ENCODE assay signal across 8 cellular contexts in the genomic region with DNA sequence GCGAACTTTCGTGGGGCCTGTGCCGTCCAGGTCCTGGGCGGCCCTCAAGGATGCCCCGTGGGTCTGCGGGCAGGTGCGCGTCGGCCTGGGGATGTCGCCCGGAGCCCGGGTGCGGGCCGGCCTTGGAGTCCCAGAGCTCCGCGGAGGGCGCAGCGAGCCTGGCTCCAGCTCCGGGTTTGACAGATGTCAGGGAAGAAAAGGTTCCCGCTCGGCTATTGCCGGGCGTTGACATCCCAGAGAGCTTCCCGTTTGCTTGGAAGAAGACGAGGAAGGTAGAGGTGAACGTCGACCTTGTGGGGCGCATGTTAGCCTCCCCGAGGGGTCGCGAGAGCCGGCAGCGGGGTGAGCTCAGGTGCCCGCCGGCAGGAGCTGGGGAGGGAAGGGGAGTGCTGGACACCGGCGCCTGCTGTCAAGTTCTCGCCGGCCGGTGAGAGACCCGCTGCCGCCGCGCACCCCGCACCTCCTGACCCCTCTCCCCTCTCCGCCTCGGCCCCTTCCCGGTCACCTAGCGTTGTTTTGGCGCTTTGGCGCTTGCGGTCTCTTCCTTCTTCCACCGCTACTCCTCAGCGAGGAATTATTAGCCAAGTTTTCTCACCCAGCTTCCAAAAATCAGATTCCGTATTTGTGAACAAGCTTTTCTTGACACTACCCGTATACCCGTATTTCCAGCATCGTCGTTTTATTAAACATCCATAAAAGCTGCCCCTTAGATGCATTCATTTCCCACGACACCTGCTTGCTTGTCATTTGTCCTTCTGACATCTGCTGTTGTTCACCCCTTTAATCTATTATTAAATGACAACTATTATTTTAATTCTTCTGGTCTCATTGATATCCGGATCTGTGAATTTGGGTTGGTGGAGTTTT. TPM values are rescaled to one million over a fixed set of nuclear protein-coding genes. Genes with fewer than 3 reads are reported as not detected.
DNase-seq lines count a peak whose midpoint lies in the region; ATAC-seq lines count a peak whose summit lies in the region.

No MANE protein-coding gene starts in this region.

- H4K20me1 ChIP-seq in BLaER1 treated with 17β-estradiol and CSF1 and Interleukin-3, amounts not matched to agents 10 nM and 100 nM: peaks cover 54 to 61% (median 56%) of the 10 kb centered on the region in 11 experiments

- peak overlapping the region; percentile 89 for H3K27ac Mint-ChIP-seq in activated naive CD8-positive, alpha-beta T cell
- H3K27ac Mint-ChIP-seq in stimulated activated effector memory CD8-positive, alpha-beta T cell treated with anti-CD3 and anti-CD28 coated beads, Interleukin-12 subunit alpha, Interleukin-12 subunit beta, amount 100 ng/mL, for 72 hours: peak overlapping the region; percentile 94

- peak; percentile 0 for ATAC-seq in GM21367 (IDR thresholded peaks at IDR 0.05; ENCODE audit: unreplicated experiment)
- ATAC-seq in stimulated activated effector memory CD8-positive, alpha-beta T cell treated with anti-CD3 and anti-CD28 coated beads, Interleukin-12 subunit alpha, Interleukin-12 subunit beta, amount 100 ng/mL, for 72 hours: no peak
- ATAC-seq in sciatic nerve: no peak

- H3K36me3 ChIP-seq in BLaER1 treated with 17β-estradiol and CSF1 and Interleukin-3, amounts not matched to agents 10 nM and 100 nM: peaks cover 0 to 18% (median 0%) of the 10 kb centered on the region in 11 experiments; a peak in 3 of 22 replicates

- H3K4me3 ChIP-seq in BLaER1 treated with 17β-estradiol and CSF1 and Interleukin-3, amounts not matched to agents 10 nM and 100 nM: peak overlapping the region; percentile 82 to 99 (median 96)
- peak overlapping the region; percentile 71 for H3K4me3 ChIP-seq in iPS-18c (ENCODE audit: insufficient read depth, low read depth, low read length)

- peak overlapping the region; percentile 87 to 98 (median 96) for H3K9ac ChIP-seq in BLaER1 treated with 17β-estradiol and CSF1 and Interleukin-3, amounts not matched to agents 10 nM and 100 nM

- H3K9me3 Mint-ChIP-seq in activated naive CD8-positive, alpha-beta T cell (ENCODE audit: low read depth): no peaks in the 10 kb centered on the region
- H3K9me3 Mint-ChIP-seq in stimulated activated effector memory CD8-positive, alpha-beta T cell treated with anti-CD3 and anti-CD28 coated beads, Interleukin-12 subunit alpha, Interleukin-12 subunit beta, amount 100 ng/mL, for 72 hours: no peaks in the 10 kb centered on the region

- peak overlapping the region; percentile 91 for H3K4me3 Mint-ChIP-seq in activated naive CD8-positive, alpha-beta T cell
- H3K4me3 Mint-ChIP-seq in stimulated activated effector memory CD8-positive, alpha-beta T cell treated with anti-CD3 and anti-CD28 coated beads, Interleukin-12 subunit alpha, Interleukin-12 subunit beta, amount 100 ng/mL, for 72 hours: peak overlapping the region; percentile 97

- no peaks in the 10 kb centered on the region for H3K36me3 Mint-ChIP-seq in activated naive CD8-positive, alpha-beta T cell
- H3K36me3 Mint-ChIP-seq in stimulated activated effector memory CD8-positive, alpha-beta T cell treated with anti-CD3 and anti-CD28 coated beads, Interleukin-12 subunit alpha, Interleukin-12 subunit beta, amount 100 ng/mL, for 72 hours: peaks cover 35% of the 10 kb centered on the region

- H3K9me3 ChIP-seq in BLaER1 treated with 17β-estradiol and CSF1 and Interleukin-3, amounts not matched to agents 10 nM and 100 nM (replicated peaks in 1 of 11): no peaks in the 10 kb centered on the region
- H3K9me3 ChIP-seq in iPS-18c (ENCODE audit: control insufficient read depth, insufficient read depth, low read length): peaks cover 5% of the 10 kb centered on the region

- H3K4me2 ChIP-seq in BLaER1 treated with 17β-estradiol and CSF1 and Interleukin-3, amounts not matched to agents 10 nM and 100 nM: peak overlapping the region; percentile 90 to 99 (median 98)

- H3K4me1 ChIP-seq in BLaER1 treated with 17β-estradiol and CSF1 and Interleukin-3, amounts not matched to agents 10 nM and 100 nM: peaks cover 37 to 48% (median 43%) of the 10 kb centered on the region in 10 experiments

- H3K27me3 ChIP-seq in BLaER1 treated with 17β-estradiol and CSF1 and Interleukin-3, amounts not matched to agents 10 nM and 100 nM: peaks cover 0 to 45% (median 36%) of the 10 kb centered on the region in 11 experiments; a peak in 19 of 22 replicates

- peaks cover 57% of the 10 kb centered on the region for H3K4me1 Mint-ChIP-seq in activated naive CD8-positive, alpha-beta T cell (ENCODE audit: low read depth)
- peaks cover 68% of the 10 kb centered on the region for H3K4me1 Mint-ChIP-seq in stimulated activated effector memory CD8-positive, alpha-beta T cell treated with anti-CD3 and anti-CD28 coated beads, Interleukin-12 subunit alpha, Interleukin-12 subunit beta, amount 100 ng/mL, for 72 hours

- H3K27ac ChIP-seq in BLaER1 treated with 17β-estradiol and CSF1 and Interleukin-3, amounts not matched to agents 10 nM and 100 nM: peak overlapping the region; percentile 82 to 99 (median 94)

- H3K27me3 Mint-ChIP-seq in activated naive CD8-positive, alpha-beta T cell: peaks cover 3% of the 10 kb centered on the region

- DNase-seq in stimulated activated effector memory CD8-positive, alpha-beta T cell treated with anti-CD3 and anti-CD28 coated beads, Interleukin-12 subunit alpha, Interleukin-12 subunit beta, amount 100 ng/mL, for 72 hours (ENCODE audit: low spot score in 2 of 2): no peak
- DNase-seq in sciatic nerve (ENCODE audit: low spot score) (no peak), foreskin melanocyte (no peak), NCI-H1436 (lab: John Stamatoyannopoulos, UW) (no peak)

- intact Hi-C loops in sciatic nerve (cut with DNase I): no loop called here

RNA-seq across cellular contexts. Expression of a gene that starts 1.3 kb away (rescaled TPM):
- total RNA-seq in sciatic nerve: 25.6 TPM
